In genomic region chr12:26564391-26564790, GRCh38 we compare ENCODE assay signal across 19 cellular contexts.
"Had no signal": no experiment of that assay in that cellular context is flagged by ENCODE, and none has a peak within 500 bp of the region (broad histone marks: within the 10 kb centered on the region; RNA-seq: fewer than 3 reads in every experiment).

No MANE protein-coding gene starts in this region.

- DNase-seq: activated CD4-positive, alpha-beta T cell treated with anti-CD3 and anti-CD28 coated beads, Interleukin-2, amount 50 U/mL, for 4 hours; activated effector memory CD4-positive, alpha-beta T cell treated with anti-CD3 and anti-CD28 coated beads, Interleukin-2, amount 50 U/mL, for 16 hours; activated T-cell treated with anti-CD3 and anti-CD28 coated beads, Interleukin-2, amount 50 U/mL, for 72 hours; endodermal cell; gastrocnemius medialis; head of caudate nucleus; kidney; nucleus accumbens; posterior cingulate gyrus; stimulated activated CD4-positive, alpha-beta T cell treated with anti-CD3 and anti-CD28 coated beads, Interleukin-12 subunit alpha, Interleukin-12 subunit beta, amount 100 ng/mL, for 4 hours; stimulated activated CD4-positive, alpha-beta T cell treated with anti-CD3 and anti-CD28 coated beads, Interleukin-1b, Interleukin-23, amount 100 ng/mL, for 48 hours; stimulated activated CD8-positive, alpha-beta memory T cell treated with anti-CD3 and anti-CD28 coated beads, Interleukin-4, amount 100 ng/mL, for 48 hours; stimulated activated naive CD4-positive, alpha-beta T cell treated with Interleukin-2 at 50 U/mL for 16 hours; T-helper 17 cell; thyroid gland; WERI-Rb-1 had no signal

- ATAC-seq: activated T-cell treated with anti-CD3 and anti-CD28 coated beads, Interleukin-2, amount 50 U/mL, for 72 hours; gastrocnemius medialis; left lobe of liver; T-helper 17 cell had no signal

- H3K4me3 ChIP-seq: ascending aorta, gastrocnemius medialis, lung, thyroid gland had no signal
